ENCODE assay signal across 29 cellular contexts in genomic region chr16:87598431-87598830, GRCh38. TPM values are rescaled to one million over a fixed set of nuclear protein-coding genes. Genes with fewer than 3 reads are reported as not detected.
"Had no signal": no experiment of that assay in that cellular context is flagged by ENCODE, and none has a peak within 500 bp of the region (broad histone marks: within the 10 kb centered on the region; RNA-seq: fewer than 3 reads in every experiment).

No MANE protein-coding gene starts in this region.

- H3K27me3 ChIP-seq: thyroid gland, vagina had no signal

- H2AFZ ChIP-seq: hepatocyte, parathyroid adenoma had no signal

- H3K79me2 ChIP-seq: hepatocyte, parathyroid adenoma had no signal

- H3K4me2 ChIP-seq: hepatocyte, smooth muscle cell had no signal

- DNase-seq: dermis blood vessel endothelial cell; effector memory CD4-positive, alpha-beta T cell; foreskin keratinocyte; heart left ventricle; kidney; left cardiac atrium; mesenchymal stem cell; mucosa of descending colon; naive B cell; right lobe of liver; stimulated activated CD4-positive, alpha-beta T cell treated with anti-CD3 and anti-CD28 coated beads, Interleukin-12 subunit alpha, Interleukin-12 subunit beta, amount 100 ng/mL, for 4 hours; stimulated activated CD4-positive, alpha-beta T cell treated with anti-CD3 and anti-CD28 coated beads, Interleukin-1b, Interleukin-23, amount 100 ng/mL, for 48 hours; stimulated activated CD4-positive, alpha-beta T cell treated with anti-CD3 and anti-CD28 coated beads, Interleukin-4, amount 100 ng/mL, for 1 hour; stimulated activated CD8-positive, alpha-beta memory T cell treated with anti-CD3 and anti-CD28 coated beads, Interleukin-4, amount 100 ng/mL, for 48 hours; stimulated activated naive CD4-positive, alpha-beta T cell; stimulated activated naive CD8-positive, alpha-beta T cell treated with anti-CD3 and anti-CD28 coated beads, Interleukin-15, amount 100 ng/mL, for 72 hours; thyroid gland; trophoblast cell had no signal

- H3K36me3 ChIP-seq: esophagus muscularis mucosa, gastroesophageal sphincter, heart left ventricle, left lung, neutrophil, right lobe of liver, thyroid gland, vagina had no signal

- H3K9me3 ChIP-seq: left lung, mucosa of descending colon, neutrophil, right lobe of liver, thyroid gland, vagina had no signal

- H3K4me1 ChIP-seq: foreskin keratinocyte, parathyroid adenoma, right lobe of liver, thyroid gland had no signal

- H3K27ac ChIP-seq: esophagus muscularis mucosa, foreskin keratinocyte, gastroesophageal sphincter, heart left ventricle, hepatocyte, left lung, neutrophil, parathyroid adenoma, right lobe of liver, thyroid gland, vagina had no signal

- ATAC-seq: foreskin keratinocyte; gastroesophageal sphincter; heart left ventricle; left cardiac atrium; left lung; mucosa of descending colon; natural killer cell treated with Interleukin-12 subunit alpha and Interleukin-12 subunit beta and Interleukin-15 and Interleukin-18, amount 100 ng/mL, for 72 hours; right lobe of liver; stimulated activated naive CD8-positive, alpha-beta T cell treated with anti-CD3 and anti-CD28 coated beads, Interleukin-15, amount 100 ng/mL, for 72 hours had no signal

- H3K4me3 ChIP-seq: esophagus muscularis mucosa, gastroesophageal sphincter, heart left ventricle, hepatocyte, left lung, mucosa of descending colon, right lobe of liver, smooth muscle cell, thyroid gland, vagina had no signal

RNA-seq across cellular contexts. Expression of gene JPH3, which starts 3.9 kb away (rescaled TPM):
- total RNA-seq: fibroblast of lung; foreskin keratinocyte; lower leg skin; natural killer cell treated with Interleukin-12 subunit alpha and Interleukin-12 subunit beta and Interleukin-15 and Interleukin-18, amount 100 ng/mL, for 72 hours had no signal
